8 cellular contexts compared by ENCODE assay signal in the genomic region with DNA sequence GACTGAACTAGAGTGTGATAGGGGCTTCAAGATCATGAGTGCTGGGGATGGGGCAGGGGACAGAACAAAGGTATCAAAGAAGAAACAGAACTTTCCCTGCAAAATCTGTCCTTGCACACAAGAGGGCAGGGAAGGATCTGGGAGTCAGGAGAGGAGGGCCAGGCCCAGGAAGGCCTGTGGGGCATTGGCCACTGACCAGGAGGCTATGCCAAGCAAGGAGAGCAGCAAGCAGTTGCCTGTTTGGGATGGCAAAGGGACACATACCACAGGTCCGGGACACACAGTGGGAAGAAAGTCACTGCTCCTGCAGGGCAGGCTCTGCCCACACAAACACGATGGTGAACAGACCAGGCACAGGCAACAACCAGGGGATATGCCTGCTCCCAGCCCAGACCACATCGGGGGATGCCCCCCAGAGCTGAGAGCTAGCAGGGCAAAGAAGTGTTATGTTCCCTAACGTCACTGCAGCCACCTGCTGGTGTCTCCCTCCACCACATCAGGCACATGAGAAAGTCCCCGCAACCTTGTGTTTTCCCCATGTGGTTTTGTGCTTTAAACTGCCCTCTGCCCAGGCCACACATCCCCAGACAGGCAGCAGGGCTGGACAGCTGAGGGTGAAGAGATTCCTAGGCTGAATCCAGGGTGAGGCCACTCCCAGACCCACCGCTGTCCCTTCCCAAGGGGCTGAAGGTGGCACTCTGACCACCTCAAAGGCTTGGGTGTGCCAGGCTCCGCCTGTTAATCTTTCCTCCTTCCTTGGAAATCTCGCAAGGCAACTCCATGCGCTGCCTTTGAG. TPM values are rescaled to one million over a fixed set of nuclear protein-coding genes. Genes with fewer than 3 reads are reported as not detected.
DNase-seq lines count a peak whose midpoint lies in the region; ATAC-seq, FAIRE-seq and TF ChIP-seq lines count a peak whose summit lies in the region.

No MANE protein-coding gene starts in this region.

- no peak overlapping the region for H3K27ac Mint-ChIP-seq in activated CD4-positive, alpha-beta T cell treated with anti-CD3 and anti-CD28 coated beads, Interleukin-2, amount 10 ng/mL, durations not matched to agents 7 days and 5 days

- TF ChIP-seq POLR2A in K562 (conservative IDR thresholded peaks at IDR 0.05): no peak

- intact Hi-C loops in K562 (cut with micrococcal nuclease): loop anchor here (10.0 kb wide), 1 partner anchor 255 kb away; no protein-coding TSS in a partner anchor

- no peak for FAIRE-seq in K562 (lab: Jason Lieb, UNC)

- no peak overlapping the region for H2AFZ ChIP-seq in K562 (ENCODE audit: low read depth, low read length)

- CTCF ChIA-PET in K562 (lab: Yijun Ruan, JAX; ENCODE audit: low intra/inter-chr PET ratio): interaction anchor here (5.1 kb wide), 1 partner anchor 73 kb away, joined by 76 read pairs; no protein-coding TSS in a partner anchor
- CTCF ChIA-PET in activated CD4-positive, alpha-beta T cell treated with anti-CD3 and anti-CD28 coated beads, Interleukin-2, amount 10 ng/mL, durations not matched to agents 7 days and 5 days (lab: Charles Lee): interaction anchor here (1.9 to 3.9 kb wide), 3 partner anchors 13 to 144 kb away, joined by 4 to 39 read pairs (median 13); no protein-coding TSS in a partner anchor

- H3K4me1 Mint-ChIP-seq in activated CD4-positive, alpha-beta T cell treated with anti-CD3 and anti-CD28 coated beads, Interleukin-2, amount 10 ng/mL, durations not matched to agents 7 days and 5 days: no peaks in the 10 kb centered on the region

- peaks cover 11 to 35% of the 10 kb centered on the region in 2 experiments for H3K27me3 ChIP-seq in K562 (ENCODE audit: control insufficient read depth in 2 of 2, insufficient read depth in 2 of 2, low read length in 2 of 2)

- peak; percentile 51 for TF ChIP-seq CTCF in GM12864 (IDR thresholded peaks at IDR 0.05; ENCODE audit: low read depth, low read length, missing control alignments)
- peak in 2 of 3 experiments; percentile 15 to 17; a peak in 2 of 6 replicates for TF ChIP-seq CTCF in K562 (IDR thresholded peaks at IDR 0.05 in 2 of 3, conservative IDR thresholded peaks at IDR 0.05 in 1 of 3; ENCODE audit: insufficient read depth in 2 of 3, low read depth in 1 of 3, low read length in 3 of 3)

- no peaks in the 10 kb centered on the region for H3K9me3 Mint-ChIP-seq in activated CD4-positive, alpha-beta T cell treated with anti-CD3 and anti-CD28 coated beads, Interleukin-2, amount 10 ng/mL, durations not matched to agents 7 days and 5 days

- no peak for TF ChIP-seq EP300 in K562 (IDR thresholded peaks at IDR 0.05; ENCODE audit: low read length)

- ATAC-seq in GM19351 (IDR thresholded peaks at IDR 0.05; ENCODE audit: unreplicated experiment): peak; percentile 79
- ATAC-seq in HG03139 (IDR thresholded peaks at IDR 0.05; ENCODE audit: unreplicated experiment): peak; percentile 61
- peak; percentile 8; the same call in 1 of the 3 replicates for ATAC-seq in K562

- in situ Hi-C loops in K562 (cut with MboI): no loop called here

- H3K9me1 ChIP-seq in K562 (ENCODE audit: control insufficient read depth, insufficient read depth, low read length): no peaks in the 10 kb centered on the region

- DNase-seq in GM12864 (ENCODE audit: low read depth) (peak; percentile 34), K562 (ENCODE audit: extremely low read depth in 1 of 4, low spot score in 3 of 4) (no peak), NCI-H128 (lab: John Stamatoyannopoulos, UW; ENCODE audit: unreplicated experiment) (no peak), putamen (ENCODE audit: low spot score) (no peak), NK-92 (lab: John Stamatoyannopoulos, UW; ENCODE audit: unreplicated experiment) (no peak)
- DNase-seq in activated CD4-positive, alpha-beta T cell treated with anti-CD3 and anti-CD28 coated beads, Interleukin-2, amount 10 ng/mL, durations not matched to agents 7 days and 5 days: no peak

- no peak overlapping the region for H3K4me2 ChIP-seq in K562 (ENCODE audit: insufficient read depth, low read length)

- no peaks in the 10 kb centered on the region for H3K27me3 Mint-ChIP-seq in activated CD4-positive, alpha-beta T cell treated with anti-CD3 and anti-CD28 coated beads, Interleukin-2, amount 10 ng/mL, durations not matched to agents 7 days and 5 days

- peak in 1 of 2 experiments; percentile 10; a peak in 1 of 4 replicates for TF ChIP-seq RAD21 in K562 (CRISPR knock-in tag; conservative IDR thresholded peaks at IDR 0.05 in 1 of 2, IDR thresholded peaks at IDR 0.05 in 1 of 2)

- no peak overlapping the region for H3K4me3 Mint-ChIP-seq in activated CD4-positive, alpha-beta T cell treated with anti-CD3 and anti-CD28 coated beads, Interleukin-2, amount 10 ng/mL, durations not matched to agents 7 days and 5 days

- H3K36me3 Mint-ChIP-seq in activated CD4-positive, alpha-beta T cell treated with anti-CD3 and anti-CD28 coated beads, Interleukin-2, amount 10 ng/mL, durations not matched to agents 7 days and 5 days (ENCODE audit: low read depth): peaks cover 25% of the 10 kb centered on the region

- BruUV-seq in K562 (replicated peaks; lab: Mats Ljungman, UMichigan): no TSS peak

- POLR2A ChIA-PET in K562 (lab: Yijun Ruan, JAX): no interaction called here
- POLR2A ChIA-PET in activated CD4-positive, alpha-beta T cell treated with anti-CD3 and anti-CD28 coated beads, Interleukin-2, amount 10 ng/mL, durations not matched to agents 7 days and 5 days (lab: Charles Lee): no interaction called here

- WGBS in K562 (ENCODE audit: insufficient coverage, low coverage, missing lambda C conversion rate): 10% methylated on average over 9 of the region's 9 CpGs

- peak overlapping the region in 1 of 2 experiments; percentile 72; a peak in 2 of 4 replicates for H3K9ac ChIP-seq in K562 (ENCODE audit: insufficient read depth in 1 of 2, low read depth in 2 of 2, low read length in 2 of 2)

- H4K20me1 ChIP-seq in K562 (replicated peaks; ENCODE audit: control insufficient read depth, insufficient read depth, low read length): peaks cover 26% of the 10 kb centered on the region

- H3K79me2 ChIP-seq in K562 (ENCODE audit: control insufficient read depth, insufficient read depth, low read length): no peaks in the 10 kb centered on the region

- H3K4me3 ChIP-seq in GM12864 (ENCODE audit: low read depth, low read length) (no peak overlapping the region), K562 (no peak overlapping the region)

- H3K36me3 ChIP-seq in K562 (ENCODE audit: control insufficient read depth, insufficient read depth, low read length): no peaks in the 10 kb centered on the region

- H3K4me1 ChIP-seq in K562 (replicated peaks in 1 of 2; ENCODE audit: control insufficient read depth in 2 of 2, insufficient read depth in 2 of 2, low read length in 2 of 2): peaks cover 0 to 23% of the 10 kb centered on the region in 2 experiments; a peak in 1 of 5 replicates

- H3K9me3 ChIP-seq in K562 (replicated peaks; ENCODE audit: control insufficient read depth, insufficient read depth, low read depth, low read length): no peaks in the 10 kb centered on the region

- H3K27ac ChIP-seq in K562 (ENCODE audit: extremely low read depth, low read depth, low read length): no peak overlapping the region

TF ChIP-seq in K562, 482 proteins besides CTCF, POLR2A, EP300 and RAD21:
- no peak for TF ChIP-seq BCL6 (CRISPR knock-in tag; IDR thresholded peaks at IDR 0.05)
- no peak for TF ChIP-seq TEAD4 (IDR thresholded peaks at IDR 0.05; ENCODE audit: low read length)
- TF ChIP-seq TEAD4 (CRISPR knock-in tag; IDR thresholded peaks at IDR 0.05; ENCODE audit: borderline replicate concordance): 0 out of 2 replicates have a peak, but pooled peaks have one; percentile 25
- 0 out of 2 replicates have a peak, but pooled peaks have one; percentile 29 for TF ChIP-seq POLR2G (IDR thresholded peaks at IDR 0.05; ENCODE audit: low read depth, low read length)
- TF ChIP-seq NCOA6 (IDR thresholded peaks at IDR 0.05): no peak
- no peak for TF ChIP-seq GTF2A2 (tag; IDR thresholded peaks at IDR 0.05)

RNA-seq across cellular contexts. Expression of a gene that starts 53.6 kb away (rescaled TPM):
- total RNA-seq in K562 (2011; cell fraction: chromatin; rRNA removed; ENCODE audit: low replicate concordance): 31.5 and 80.0 TPM in 2 replicates
- 28.8 and 39.0 TPM in 2 replicates for total RNA-seq in K562 (2011; cell fraction: nucleolus; rRNA removed)
- total RNA-seq in K562 (2011; cell fraction: nucleoplasm; rRNA removed): 28.9 and 35.9 TPM in 2 replicates
- total RNA-seq in K562 (2014; rRNA removed): 5.9 and 8.4 TPM in 2 replicates
- 2.8 and 3.3 TPM in 2 replicates for total RNA-seq in K562 (2014; rRNA removed; fragmentation: Illumina TruSeq; extraction: Trizol)
- total RNA-seq in K562 (2015; rRNA removed; fragmentation: Illumina TruSeq; extraction: Trizol): 3.1 and 3.3 TPM in 2 replicates
- total RNA-seq in K562 (2021): 11.5 and 13.4 TPM in 2 replicates
- polyA plus RNA-seq in K562 (2011; rRNA removed): 7.8 and 15.2 TPM in 2 replicates
- polyA plus RNA-seq in K562 (2011; cell fraction: cytosol; rRNA removed): 12.7 and 14.0 TPM in 2 replicates
- 44.2 and 45.1 TPM in 2 replicates for polyA plus RNA-seq in K562 (2011; cell fraction: nucleus; rRNA removed)
- 7.8 and 10.5 TPM in 2 replicates for polyA plus RNA-seq in K562 (2012)
- 7.3 and 9.6 TPM in 2 replicates for polyA plus RNA-seq in K562 (2014; fragmentation: Illumina TruSeq; extraction: Trizol)
- polyA plus RNA-seq in K562 (2014; fragmentation: Nextera tagmentation; extraction: Ambion mirVana): under 1 TPM; 0.46 to 0.48 TPM
- 6.3 and 7.5 TPM in 2 replicates for polyA plus RNA-seq in K562 (2014; rRNA removed)
- polyA minus RNA-seq in K562 (2011; rRNA and poly(A)+ RNA removed): 13.9 and 15.1 TPM in 2 replicates
- 11.5 and 22.6 TPM in 2 replicates for polyA minus RNA-seq in K562 (2011; cell fraction: cytosol; rRNA and poly(A)+ RNA removed)
- 22.5 and 38.5 TPM in 2 replicates for polyA minus RNA-seq in K562 (2011; cell fraction: nucleus; rRNA and poly(A)+ RNA removed)
- total RNA-seq in activated CD4-positive, alpha-beta T cell treated with anti-CD3 and anti-CD28 coated beads, Interleukin-2, amount 10 ng/mL, durations not matched to agents 7 days and 5 days: 100 to 1,000 TPM; 104 to 107 TPM

Comparison
In these comparisons a context has a peak if more than half of its experiments do, and no peak if none do; other contexts are left out.
1. ATAC-seq: peak in every context shown above with its lines; median percentile 79 in GM19351; 61 in HG03139; 8 in K562.